ENCODE assay signal across 15 cellular contexts in the genomic region with DNA sequence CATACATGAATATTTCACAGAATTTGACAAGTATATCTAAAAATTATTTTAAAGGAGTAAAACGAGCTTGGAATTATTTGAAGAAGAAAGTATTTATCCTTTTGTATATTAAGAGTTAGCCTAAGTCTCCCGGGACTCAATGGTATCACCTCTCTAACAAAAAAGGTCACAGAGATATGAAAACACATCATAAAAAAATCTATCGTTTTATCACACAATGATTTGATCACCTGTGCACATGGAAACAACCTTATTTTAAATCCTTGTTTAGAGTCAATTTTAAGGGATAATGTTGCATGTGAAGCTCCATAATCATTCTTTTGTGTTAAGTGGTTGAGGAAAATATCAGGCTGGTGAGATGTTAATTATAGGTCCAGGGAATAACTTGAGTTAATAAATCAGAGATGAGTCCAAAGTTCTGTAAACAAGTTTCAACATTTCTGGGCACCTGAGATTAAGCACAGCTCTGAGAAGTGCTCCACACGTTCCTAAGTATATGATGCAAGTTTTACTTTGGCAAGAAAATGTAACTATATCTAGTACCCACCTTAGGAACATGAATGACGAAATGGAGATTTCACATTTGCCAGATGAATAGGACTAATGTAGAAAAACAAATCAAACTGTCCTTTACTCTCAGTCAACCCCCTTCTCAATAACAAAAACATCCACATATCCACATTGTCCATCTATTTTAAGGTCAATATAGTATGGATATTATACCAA.
DNase-seq lines count a peak whose midpoint lies in the region; ATAC-seq and TF ChIP-seq lines count a peak whose summit lies in the region.
"Had no signal": no experiment of that assay in that cellular context is flagged by ENCODE, and none has a peak within 500 bp of the region (broad histone marks: within the 10 kb centered on the region; RNA-seq: fewer than 3 reads in every experiment).

No MANE protein-coding gene starts in this region.

- H3K36me3 Mint-ChIP-seq in MCF 10A (ENCODE audit: insufficient read depth, unreplicated experiment): no peaks in the 10 kb centered on the region
- H3K36me3 Mint-ChIP-seq: naive B cell had no signal

- H3K4me2 ChIP-seq in fibroblast of lung (ENCODE audit: extremely low read depth, insufficient read depth, low read length): no peak overlapping the region

- H3K4me1 ChIP-seq in breast epithelium (no peaks in the 10 kb centered on the region), fibroblast of lung (ENCODE audit: control insufficient read depth, extremely low read depth, insufficient read depth, low read length) (no peaks in the 10 kb centered on the region), mucosa of descending colon (ENCODE audit: low read depth) (no peaks in the 10 kb centered on the region), vagina (peaks cover 20% of the 10 kb centered on the region)

- no peaks in the 10 kb centered on the region for H4K20me1 ChIP-seq in fibroblast of lung (ENCODE audit: control insufficient read depth, extremely low read depth, insufficient read depth, low read length)

- H3K9ac ChIP-seq in fibroblast of lung (ENCODE audit: insufficient read depth, low read length): no peak overlapping the region

- H3K4me1 Mint-ChIP-seq in MCF 10A (ENCODE audit: insufficient read depth, unreplicated experiment): peaks cover 33% of the 10 kb centered on the region
- H3K4me1 Mint-ChIP-seq: naive B cell had no signal

- TSS peak; percentile 87 for BruUV-seq in MCF 10A (replicated peaks; lab: Mats Ljungman, UMichigan)

- TF ChIP-seq CTCF in MCF 10A (IDR thresholded peaks at IDR 0.05; ENCODE audit: unreplicated experiment) (no peak), breast epithelium (IDR thresholded peaks at IDR 0.05) (no peak), fibroblast of lung (conservative IDR thresholded peaks at IDR 0.05 in 1 of 2, IDR thresholded peaks at IDR 0.05 in 1 of 2; ENCODE audit: low read depth in 1 of 2, low read length in 2 of 2) (no peak), mucosa of descending colon (IDR thresholded peaks at IDR 0.05) (no peak), vagina (IDR thresholded peaks at IDR 0.05) (no peak)

- H3K27ac Mint-ChIP-seq in MCF 10A (ENCODE audit: low read depth, unreplicated experiment): peak overlapping the region; percentile 90
- H3K27ac Mint-ChIP-seq: naive B cell; stimulated activated naive CD8-positive, alpha-beta T cell treated with anti-CD3 and anti-CD28 coated beads, Interleukin-15, Interleukin-2, amounts not matched to agents 100 ng/mL and 50 ng/mL, for 24 hours; T-helper 1 cell treated with Interleukin-12 subunit alpha and Interleukin-12 subunit beta and Interleukin-4 antibody, amounts not matched to agents 30 μg/mL and 1 μg/mL, for 36 hours had no signal

- no peaks in the 10 kb centered on the region for H3K79me2 ChIP-seq in fibroblast of lung (ENCODE audit: control insufficient read depth, insufficient read depth, low read length)

- TF ChIP-seq POLR2A in breast epithelium (IDR thresholded peaks at IDR 0.05) (no peak), vagina (IDR thresholded peaks at IDR 0.05) (no peak)

- ATAC-seq in mucosa of descending colon (peak; percentile 60), HG02759 (IDR thresholded peaks at IDR 0.05; ENCODE audit: unreplicated experiment) (no peak)

- no peaks in the 10 kb centered on the region for H3K27me3 Mint-ChIP-seq in MCF 10A (ENCODE audit: insufficient read depth, unreplicated experiment)

- no peaks in the 10 kb centered on the region for H3K9me3 Mint-ChIP-seq in MCF 10A (ENCODE audit: unreplicated experiment)
- H3K9me3 Mint-ChIP-seq: naive B cell; stimulated activated naive CD8-positive, alpha-beta T cell treated with anti-CD3 and anti-CD28 coated beads, Interleukin-15, Interleukin-2, amounts not matched to agents 100 ng/mL and 50 ng/mL, for 24 hours; T-helper 1 cell treated with Interleukin-12 subunit alpha and Interleukin-12 subunit beta and Interleukin-4 antibody, amounts not matched to agents 30 μg/mL and 1 μg/mL, for 36 hours had no signal

- DNase-seq in MCF 10A (ENCODE audit: unreplicated experiment): peak; percentile 93
- no peak for DNase-seq in breast epithelium (ENCODE audit: low spot score in 2 of 2)
- peak; percentile 80 to 94 for DNase-seq in fibroblast of lung (ENCODE audit: low read depth in 2 of 2)
- no peak for DNase-seq in mucosa of descending colon
- DNase-seq in vagina (ENCODE audit: extremely low spot score in 2 of 2): no peak
- no peak for DNase-seq in NK-92 (lab: John Stamatoyannopoulos, UW; ENCODE audit: unreplicated experiment)
- no peak for DNase-seq in amygdala (lab: John Stamatoyannopoulos, UW)
- DNase-seq: 8988T, amniotic stem cell, GOT3, naive B cell, NCI-H524 treated with DMSO at 0.1 percent for 48 hours had no signal

- no peak overlapping the region for H2AFZ ChIP-seq in fibroblast of lung (ENCODE audit: low read length)

- no peaks in the 10 kb centered on the region for H3K27me3 ChIP-seq in breast epithelium
- H3K27me3 ChIP-seq in fibroblast of lung (ENCODE audit: control insufficient read depth, insufficient read depth, low read length): no peaks in the 10 kb centered on the region
- H3K27me3 ChIP-seq in vagina: no peaks in the 10 kb centered on the region

- H3K36me3 ChIP-seq in breast epithelium (no peaks in the 10 kb centered on the region), fibroblast of lung (ENCODE audit: control insufficient read depth, insufficient read depth, low read length) (no peaks in the 10 kb centered on the region), mucosa of descending colon (ENCODE audit: low read depth) (no peaks in the 10 kb centered on the region), vagina (no peaks in the 10 kb centered on the region)

- H3K27ac ChIP-seq in breast epithelium: no peak overlapping the region
- no peak overlapping the region for H3K27ac ChIP-seq in fibroblast of lung (ENCODE audit: insufficient read depth, low read length)
- H3K27ac ChIP-seq in vagina: peak overlapping the region; percentile 79

- POLR2A ChIA-PET in MCF 10A (lab: Yijun Ruan, JAX): interaction anchor here (0.5 to 6.4 kb wide), 39 partner anchors 7 to 1672 kb away, joined by 3 to 103 read pairs (median 5); partner anchors contain the start of gene KLF6

- CTCF ChIA-PET in MCF 10A (lab: Yijun Ruan, JAX): interaction anchor here (0.7 to 1.1 kb wide), 5 partner anchors 9 to 1484 kb away, joined by 3 to 4 read pairs (median 3); no protein-coding TSS in a partner anchor

- intact Hi-C loops in MCF 10A (cut with micrococcal nuclease) (loop anchor here (2.0 to 10.0 kb wide), 3 partner anchors 27 to 1213 kb away; no protein-coding TSS in a partner anchor), breast epithelium (cut with DNase I; ENCODE audit: low total_unique reads) (no loop called here), mucosa of descending colon (cut with DNase I, micrococcal nuclease) (no loop called here), vagina (cut with DNase I) (no loop called here)

- peak overlapping the region; percentile 58 for H3K4me3 Mint-ChIP-seq in MCF 10A (ENCODE audit: unreplicated experiment)
- H3K4me3 Mint-ChIP-seq: naive B cell; stimulated activated naive CD8-positive, alpha-beta T cell treated with anti-CD3 and anti-CD28 coated beads, Interleukin-15, Interleukin-2, amounts not matched to agents 100 ng/mL and 50 ng/mL, for 24 hours; T-helper 1 cell treated with Interleukin-12 subunit alpha and Interleukin-12 subunit beta and Interleukin-4 antibody, amounts not matched to agents 30 μg/mL and 1 μg/mL, for 36 hours had no signal

- H3K9me3 ChIP-seq in breast epithelium (no peaks in the 10 kb centered on the region), fibroblast of lung (ENCODE audit: control insufficient read depth, insufficient read depth, low read depth, low read length) (no peaks in the 10 kb centered on the region), mucosa of descending colon (no peaks in the 10 kb centered on the region), vagina (no peaks in the 10 kb centered on the region)

- H3K4me3 ChIP-seq in breast epithelium: no peak overlapping the region
- peak overlapping the region in 1 of 4 experiments; percentile 36 for H3K4me3 ChIP-seq in fibroblast of lung (replicated peaks in 1 of 4; ENCODE audit: control extremely low read depth in 1 of 4, insufficient read depth in 1 of 4, low read depth in 3 of 4, low read length in 4 of 4)
- H3K4me3 ChIP-seq in mucosa of descending colon: no peak overlapping the region
- peak overlapping the region in 1 of 2 donors; percentile 9 for H3K4me3 ChIP-seq in vagina

Comparison
In these comparisons a context has a peak if more than half of its experiments do, and no peak if none do; other contexts are left out.
1. DNase-seq: peak in MCF 10A (single experiment) and fibroblast of lung (2 of 2); none in breast epithelium (0 of 2), mucosa of descending colon (0 of 3), vagina (0 of 2), NK-92 (single experiment) and amygdala (0 of 56).